ENCODE assay signal across 23 cellular contexts in genomic region chr15:71686221-71687050, GRCh38.
"Had no signal": no experiment of that assay in that cellular context is flagged by ENCODE, and none has a peak within 500 bp of the region (broad histone marks: within the 10 kb centered on the region; RNA-seq: fewer than 3 reads in every experiment).

No MANE protein-coding gene starts in this region.

- H3K4me3 ChIP-seq: ascending aorta, breast epithelium, colonic mucosa, dorsolateral prefrontal cortex, esophagus squamous epithelium, gastroesophageal sphincter, thyroid gland had no signal

- H3K9ac ChIP-seq: parathyroid adenoma had no signal

- H3K27ac ChIP-seq: ascending aorta, breast epithelium, colonic mucosa, gastroesophageal sphincter, parathyroid adenoma, thyroid gland had no signal

- H3K36me3 ChIP-seq: ascending aorta, breast epithelium, colonic mucosa, gastroesophageal sphincter, thyroid gland had no signal

- H3K27me3 ChIP-seq: ascending aorta, breast epithelium, colonic mucosa, dorsolateral prefrontal cortex, esophagus squamous epithelium, gastroesophageal sphincter, thyroid gland had no signal

- DNase-seq: activated CD4-positive, alpha-beta T cell treated with anti-CD3 and anti-CD28 coated beads, Interleukin-2, amount 10 ng/mL, durations not matched to agents 7 days and 5 days; activated CD8-positive, alpha-beta T cell treated with anti-CD3 and anti-CD28 coated beads, Interleukin-2, amount 10 ng/mL, durations not matched to agents 7 days and 5 days; activated gamma-delta T cell treated with Interleukin-2 at 50 U/mL for 16 hours; activated T-cell treated with anti-CD3 and anti-CD28 coated beads, Interleukin-2, amount 50 U/mL, for 1 hour; colonic mucosa; dorsolateral prefrontal cortex; effector memory CD8-positive, alpha-beta T cell; esophagus squamous epithelium; head of caudate nucleus; left ventricle myocardium superior; nucleus accumbens; stimulated activated CD4-positive, alpha-beta T cell treated with anti-CD3 and anti-CD28 coated beads, Interleukin-12 subunit alpha, Interleukin-12 subunit beta, amount 100 ng/mL, for 4 hours; stimulated activated CD4-positive, alpha-beta T cell treated with anti-CD3 and anti-CD28 coated beads, Interleukin-4, amount 100 ng/mL, for 4 hours; substantia nigra; thyroid gland had no signal

- H3K27ac Mint-ChIP-seq: activated CD4-positive, alpha-beta T cell treated with anti-CD3 and anti-CD28 coated beads, Interleukin-2, amount 10 ng/mL, durations not matched to agents 7 days and 5 days; activated CD8-positive, alpha-beta T cell treated with anti-CD3 and anti-CD28 coated beads, Interleukin-2, amount 10 ng/mL, durations not matched to agents 7 days and 5 days; activated naive CD4-positive, alpha-beta T cell treated with anti-CD3 and anti-CD28 coated beads, Interleukin-2, amount 50 U/mL, for 72 hours; effector memory CD8-positive, alpha-beta T cell; stimulated activated naive CD8-positive, alpha-beta T cell treated with anti-CD3 and anti-CD28 coated beads, Interleukin-15, Interleukin-2, amounts not matched to agents 100 ng/mL and 50 ng/mL, for 24 hours had no signal

- H3K9me3 ChIP-seq: ascending aorta, breast epithelium, colonic mucosa, esophagus squamous epithelium, gastroesophageal sphincter, thyroid gland had no signal

- H3K4me1 ChIP-seq: parathyroid adenoma had no signal

- H2AFZ ChIP-seq: parathyroid adenoma had no signal

- H3K9me3 Mint-ChIP-seq: activated CD4-positive, alpha-beta T cell treated with anti-CD3 and anti-CD28 coated beads, Interleukin-2, amount 10 ng/mL, durations not matched to agents 7 days and 5 days; central memory CD8-positive, alpha-beta T cell; effector memory CD8-positive, alpha-beta T cell had no signal

- H3K4me3 Mint-ChIP-seq: activated CD4-positive, alpha-beta T cell treated with anti-CD3 and anti-CD28 coated beads, Interleukin-2, amount 10 ng/mL, durations not matched to agents 7 days and 5 days; activated CD8-positive, alpha-beta T cell treated with anti-CD3 and anti-CD28 coated beads, Interleukin-2, amount 10 ng/mL, durations not matched to agents 7 days and 5 days; central memory CD8-positive, alpha-beta T cell; effector memory CD8-positive, alpha-beta T cell; stimulated activated naive CD8-positive, alpha-beta T cell treated with anti-CD3 and anti-CD28 coated beads, Interleukin-15, Interleukin-2, amounts not matched to agents 100 ng/mL and 50 ng/mL, for 24 hours had no signal

- H3K4me1 Mint-ChIP-seq: central memory CD8-positive, alpha-beta T cell had no signal

- ATAC-seq: activated CD8-positive, alpha-beta T cell treated with anti-CD3 and anti-CD28 coated beads, Interleukin-2, amount 10 ng/mL, durations not matched to agents 7 days and 5 days; effector memory CD8-positive, alpha-beta T cell; gastroesophageal sphincter; left ventricle myocardium superior; right cardiac atrium had no signal
